Comparison of ENCODE assay signal across 8 cellular contexts in the genomic region with DNA sequence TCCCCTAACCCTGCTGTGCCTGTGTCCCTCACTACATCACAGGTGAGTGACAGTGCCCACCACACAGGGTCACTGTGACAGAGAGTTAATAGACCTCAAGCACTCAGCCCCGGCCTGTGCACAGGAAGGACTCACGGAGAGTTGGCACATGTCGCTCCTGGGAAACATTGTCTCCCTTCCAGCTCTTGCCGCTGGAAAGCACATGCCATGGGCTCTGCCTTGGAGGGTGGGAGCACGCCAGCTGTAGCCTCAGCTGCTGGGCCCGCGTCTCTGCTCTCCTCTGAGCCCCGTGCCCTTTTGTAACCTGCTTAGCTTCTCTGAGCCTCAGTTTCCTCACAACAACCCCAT. TPM values are rescaled to one million over a fixed set of nuclear protein-coding genes. Genes with fewer than 3 reads are reported as not detected.
DNase-seq lines count a peak whose midpoint lies in the region; ATAC-seq and TF ChIP-seq lines count a peak whose summit lies in the region.

No MANE protein-coding gene starts in this region.

- H3K36me3 ChIP-seq in MG63, result peaks cover 6% of the 10 kb centered on the region
- peaks cover 0 to 3% of the 10 kb centered on the region in 2 donors for H3K36me3 ChIP-seq in esophagus (ENCODE audit: control insufficient read depth in 2 of 2, insufficient read depth in 2 of 2, low read length in 1 of 2)

- H3K27ac Mint-ChIP-seq in naive B cell, result no peak overlapping the region

- ATAC-seq in naive B cell (ENCODE audit: low read depth in 2 of 2) (no peak), HG03521 (IDR thresholded peaks at IDR 0.05; ENCODE audit: unreplicated experiment) (no peak), HG02642 (IDR thresholded peaks at IDR 0.05; ENCODE audit: poor library complexity, unreplicated experiment) (no peak), GM21717 (IDR thresholded peaks at IDR 0.05; ENCODE audit: unreplicated experiment) (no peak)

- H3K9me3 Mint-ChIP-seq in naive B cell, result no peaks in the 10 kb centered on the region

- no peaks in the 10 kb centered on the region for H3K36me3 Mint-ChIP-seq in naive B cell

- H3K4me3 ChIP-seq in AG04450 (ENCODE audit: low read depth, low read length) (peak overlapping the region; percentile 62), MG63 (peak overlapping the region; percentile 53), esophagus (ENCODE audit: low read depth in 1 of 2, low read length in 2 of 2) (peak overlapping the region; percentile 71 to 73)

- no peak for TF ChIP-seq CTCF in AG04450 (IDR thresholded peaks at IDR 0.05; ENCODE audit: low read depth, low read length)

- peaks cover 5 to 21% of the 10 kb centered on the region in 2 donors for H3K4me1 ChIP-seq in esophagus (ENCODE audit: control insufficient read depth in 2 of 2, insufficient read depth in 2 of 2, low read length in 1 of 2)

- CTCF ChIA-PET in AG04450 (lab: Charles Lee), result interaction anchor here (0.6 kb wide), 1 partner anchor 380 kb away, joined by 3 read pairs; the partner anchor contains the start of gene RBM4B

- no peak overlapping the region for H3K27ac ChIP-seq in AG04450 (ENCODE audit: low read depth, low read length)
- peak overlapping the region; percentile 97 to 99 for H3K27ac ChIP-seq in esophagus (ENCODE audit: low read depth in 2 of 2, low read length in 1 of 2)

- H3K9me3 ChIP-seq in AG04450 (ENCODE audit: control insufficient read depth, insufficient read depth, low read length) (no peaks in the 10 kb centered on the region; the same call in 1 of the 2 replicates), MG63 (no peaks in the 10 kb centered on the region), esophagus (ENCODE audit: control insufficient read depth in 2 of 2, insufficient read depth in 1 of 2, low read depth in 1 of 2, low read length in 1 of 2) (no peaks in the 10 kb centered on the region)

- POLR2A ChIA-PET in AG04450 (lab: Yijun Ruan, JAX), result no interaction called here

- H3K4me3 Mint-ChIP-seq in naive B cell, result peak overlapping the region in 7 of 8 donors; percentile 26 to 76 (median 67)

- H3K27me3 ChIP-seq in AG04450 (ENCODE audit: control insufficient read depth, insufficient read depth, low read length), result no peaks in the 10 kb centered on the region
- no peaks in the 10 kb centered on the region for H3K27me3 ChIP-seq in MG63
- H3K27me3 ChIP-seq in esophagus (ENCODE audit: control insufficient read depth in 1 of 2, insufficient read depth in 2 of 2, low read length in 2 of 2), result no peaks in the 10 kb centered on the region

- peaks cover 8 to 12% (median 9%) of the 10 kb centered on the region in 3 donors for H3K4me1 Mint-ChIP-seq in naive B cell

- no peak for DNase-seq in AG04450 (ENCODE audit: low read depth, low spot score)
- DNase-seq in MG63, result peak; percentile 48
- DNase-seq in naive B cell, result no peak
- DNase-seq in NCI-H187 treated with DMSO at 0.1 percent for 48 hours (lab: John Stamatoyannopoulos, UW), result no peak

- H3K27me3 Mint-ChIP-seq in naive B cell, result peaks cover 9 to 26% (median 26%) of the 10 kb centered on the region in 3 donors

- WGBS in esophagus, 2 donors, result 34 to 52% methylated on average over 8 of the region's 8 CpGs

RNA-seq across cellular contexts. Expression of gene RHOD, which starts 0.7 kb away (rescaled TPM):
- 12.9 and 16.9 TPM in 2 replicates for polyA plus RNA-seq in AG04450 (2011; rRNA removed)
- 9.0 and 10.3 TPM in 2 replicates for polyA minus RNA-seq in AG04450 (2011; rRNA and poly(A)+ RNA removed)
- 27.9 and 85.6 TPM in 2 replicates for total RNA-seq in MG63 (2014; rRNA removed; shearing (Covaris generic); ENCODE audit: low replicate concordance)
- 100 to 1,000 TPM; 194 to 213 TPM for polyA plus RNA-seq in esophagus
- polyA plus RNA-seq in naive B cell (ENCODE audit: low read depth in 6 of 6), result 1 to 10 TPM in 2 of 6 donors, under 1 TPM in 4; 0.71 to 2.6 (median 0.97) TPM

RNA-seq across cellular contexts. Expression of gene SYT12, which starts 34.5 kb away (rescaled TPM):
- polyA plus RNA-seq in AG04450 (2011; rRNA removed) (0.30 and 0.41 TPM in 2 replicates), esophagus (under 1 TPM; 0.53 TPM), naive B cell (ENCODE audit: low read depth in 6 of 6) (not detected)
- polyA minus RNA-seq in AG04450 (2011; rRNA and poly(A)+ RNA removed), result 0.09 and 0.46 TPM in 2 replicates
- 0.54 and 1.2 TPM in 2 replicates for total RNA-seq in MG63 (2014; rRNA removed; shearing (Covaris generic); ENCODE audit: low replicate concordance)

Comparison
In these comparisons a context has a peak if more than half of its experiments do, and no peak if none do; other contexts are left out.
1. RNA of gene RHOD, which starts 0.7 kb away (polyA plus RNA-seq): 194 to 213 TPM in esophagus; 12.9 to 16.9 TPM in AG04450 and 0.71 to 2.6 TPM in naive B cell; every median in the first group is over 10 times any median in the second.
2. Peak in every context shown above with its lines, with median percentiles within 50 percentile points of each other: H3K4me3 ChIP-seq.